ENCODE assay signal across 1 cellular context in genomic region chr12:48936379-48936979, GRCh38.
TF ChIP-seq lines count a peak whose summit lies in the region.

No MANE protein-coding gene starts in this region.

TF ChIP-seq in WTC11, 78 proteins besides CTCF, POLR2A, EP300 and RAD21 (continued from another document):
- no peak for TF ChIP-seq ZNF425 (CRISPR knock-in tag; conservative IDR thresholded peaks at IDR 0.05)
- TF ChIP-seq CREB1 (CRISPR knock-in tag; IDR thresholded peaks at IDR 0.05) = no peak
- TF ChIP-seq ATF1 (CRISPR knock-in tag; IDR thresholded peaks at IDR 0.05) = no peak
- TF ChIP-seq JUN (CRISPR knock-in tag; IDR thresholded peaks at IDR 0.05) = no peak
- no peak for TF ChIP-seq NFYB (CRISPR knock-in tag; conservative IDR thresholded peaks at IDR 0.05; ENCODE audit: low read depth)
- no peak for TF ChIP-seq ELF4 (CRISPR knock-in tag; IDR thresholded peaks at IDR 0.05; ENCODE audit: low read depth)
- no peak for TF ChIP-seq RELA (CRISPR knock-in tag; IDR thresholded peaks at IDR 0.05; ENCODE audit: borderline replicate concordance)
- TF ChIP-seq NFE2L1 (CRISPR knock-in tag; IDR thresholded peaks at IDR 0.05) = no peak
